Comparison of ENCODE assay signal across 8 cellular contexts in genomic region chr2:75064691-75065396, GRCh38.
DNase-seq lines count a peak whose midpoint lies in the region; ATAC-seq and TF ChIP-seq lines count a peak whose summit lies in the region.

No MANE protein-coding gene starts in this region.

- POLR2A ChIA-PET in AG04449 (lab: Yijun Ruan, JAX): no interaction called here

- no peaks in the 10 kb centered on the region for H3F3A ChIP-seq in OCI-LY1 (ENCODE audit: insufficient read depth, low read length)

- H2AFZ ChIP-seq in OCI-LY1 (ENCODE audit: low read length): no peak overlapping the region

- H3K9me3 ChIP-seq in OCI-LY1 (ENCODE audit: low read length): no peaks in the 10 kb centered on the region

- intact Hi-C loops in posterior cingulate gyrus (cut with DNase I): loop anchor here (5.0 kb wide), 1 partner anchor 337 kb away; no protein-coding TSS in a partner anchor

- no peak overlapping the region for H3K4me2 ChIP-seq in OCI-LY1 (ENCODE audit: low read length)

- no peaks in the 10 kb centered on the region for H3K27me3 Mint-ChIP-seq in activated T-cell treated with anti-CD3 and anti-CD28 coated beads, Interleukin-2, amount 50 U/mL, for 24 hours

- ATAC-seq in HG03342 (IDR thresholded peaks at IDR 0.05; ENCODE audit: unreplicated experiment): peak; percentile 77
- no peak for ATAC-seq in HG03457 (IDR thresholded peaks at IDR 0.05; ENCODE audit: unreplicated experiment)

- CTCF ChIA-PET in AG04449 (lab: Yijun Ruan, JAX): interaction anchor here (0.7 to 5.1 kb wide), 46 partner anchors 8 to 400 kb away, joined by 3 to 71 read pairs (median 4); partner anchors contain the start of gene TACR1

- H3K36me3 ChIP-seq in OCI-LY1 (ENCODE audit: insufficient read depth, low read length): no peaks in the 10 kb centered on the region

- H3K27me3 ChIP-seq in OCI-LY1 (ENCODE audit: insufficient read depth, low read length): no peaks in the 10 kb centered on the region

- no peaks in the 10 kb centered on the region for H3K79me2 ChIP-seq in OCI-LY1 (ENCODE audit: insufficient read depth, low read length)

- H3K27ac Mint-ChIP-seq in activated T-cell treated with anti-CD3 and anti-CD28 coated beads, Interleukin-2, amount 50 U/mL, for 24 hours: no peak overlapping the region

- H3K4me3 ChIP-seq in AG04449 (ENCODE audit: low read depth, low read length) (no peak overlapping the region), OCI-LY1 (ENCODE audit: low read depth, low read length, poor library complexity, severe bottlenecking) (no peak overlapping the region)

- peak; percentile 75 for TF ChIP-seq CTCF in AG04449 (IDR thresholded peaks at IDR 0.05; ENCODE audit: insufficient read depth, low read length, missing control alignments)
- TF ChIP-seq CTCF in GM13977 (IDR thresholded peaks at IDR 0.05; ENCODE audit: extremely low read depth, insufficient read depth, missing control alignments): peak; percentile 89
- TF ChIP-seq CTCF in OCI-LY1 (IDR thresholded peaks at IDR 0.05; ENCODE audit: low read length): peak; percentile 95

- H3K4me3 Mint-ChIP-seq in activated T-cell treated with anti-CD3 and anti-CD28 coated beads, Interleukin-2, amount 50 U/mL, for 24 hours: no peak overlapping the region

- H3K9me2 ChIP-seq in OCI-LY1 (ENCODE audit: low read depth, low read length): no peaks in the 10 kb centered on the region

- no peaks in the 10 kb centered on the region for H3K36me3 Mint-ChIP-seq in activated T-cell treated with anti-CD3 and anti-CD28 coated beads, Interleukin-2, amount 50 U/mL, for 24 hours (ENCODE audit: low read depth)

- H3K27ac ChIP-seq in OCI-LY1 (ENCODE audit: low read depth, low read length, poor library complexity, severe bottlenecking): no peak overlapping the region

- no peak overlapping the region for H3K9ac ChIP-seq in OCI-LY1 (ENCODE audit: low read length)

- no peaks in the 10 kb centered on the region for H4K20me1 ChIP-seq in OCI-LY1 (ENCODE audit: insufficient read depth, low read length)

- H3K4me1 Mint-ChIP-seq in activated T-cell treated with anti-CD3 and anti-CD28 coated beads, Interleukin-2, amount 50 U/mL, for 24 hours (ENCODE audit: low read depth): no peaks in the 10 kb centered on the region

- no peaks in the 10 kb centered on the region for H3K4me1 ChIP-seq in OCI-LY1 (ENCODE audit: insufficient read depth, low read length, severe bottlenecking)

- DNase-seq in AG04449 (ENCODE audit: low read depth, low spot score) (no peak), GM13977 (ENCODE audit: low spot score) (peak; percentile 44), foreskin melanocyte (peak; percentile 45), posterior cingulate gyrus (peak; percentile 38 to 93 (median 62))
- DNase-seq in activated T-cell treated with anti-CD3 and anti-CD28 coated beads, Interleukin-2, amount 50 U/mL, for 24 hours: peak; percentile 66

- in situ Hi-C loops in GM13977 (cut with MboI; ENCODE audit: low pct_unique_long_range_greater_than_20kb, low sequenced_read_pairs, unreplicated experiment): loop anchor here (25.0 kb wide), 1 partner anchor 547 kb away; no protein-coding TSS in a partner anchor

- no peaks in the 10 kb centered on the region for H3K9me3 Mint-ChIP-seq in activated T-cell treated with anti-CD3 and anti-CD28 coated beads, Interleukin-2, amount 50 U/mL, for 24 hours
